ENCODE assay signal across 21 cellular contexts in genomic region chr14:38105106-38105702, GRCh38.
"Had no signal": no experiment of that assay in that cellular context is flagged by ENCODE, and none has a peak within 500 bp of the region (broad histone marks: within the 10 kb centered on the region; RNA-seq: fewer than 3 reads in every experiment).

No MANE protein-coding gene starts in this region.

- H3K4me3 Mint-ChIP-seq: memory B cell, natural killer cell had no signal

- H3K36me3 Mint-ChIP-seq: memory B cell, natural killer cell had no signal

- H3K27me3 Mint-ChIP-seq: memory B cell; stimulated activated naive CD8-positive, alpha-beta T cell treated with anti-CD3 and anti-CD28 coated beads, Interleukin-15, amount 100 ng/mL, for 72 hours had no signal

- H3K4me1 ChIP-seq: pancreas, right lobe of liver, thyroid gland, upper lobe of left lung had no signal

- H3K36me3 ChIP-seq: pancreas, right lobe of liver, thyroid gland, upper lobe of left lung had no signal

- H3K27ac Mint-ChIP-seq: memory B cell, natural killer cell had no signal

- ATAC-seq: left lobe of liver; natural killer cell; pancreas; right lobe of liver; stimulated activated naive CD8-positive, alpha-beta T cell treated with anti-CD3 and anti-CD28 coated beads, Interleukin-15, amount 100 ng/mL, for 72 hours had no signal

- H3K4me3 ChIP-seq: dorsolateral prefrontal cortex, lung, pancreas, right lobe of liver, thyroid gland, upper lobe of left lung had no signal

- H3K9me3 ChIP-seq: pancreas, right lobe of liver, thyroid gland had no signal

- H3K27ac ChIP-seq: dorsolateral prefrontal cortex, epithelial cell of prostate, pancreas, right lobe of liver, thyroid gland, upper lobe of left lung had no signal

- H3K27me3 ChIP-seq: dorsolateral prefrontal cortex, pancreas, right lobe of liver, thyroid gland, upper lobe of left lung had no signal

- DNase-seq: dorsolateral prefrontal cortex; effector CD4-positive, alpha-beta T cell; head of caudate nucleus; kidney; natural killer cell; occipital lobe; pancreas; right lobe of liver; small intestine; stimulated activated CD4-positive, alpha-beta T cell treated with anti-CD3 and anti-CD28 coated beads, Interleukin-12 subunit alpha, Interleukin-12 subunit beta, amount 100 ng/mL, for 4 hours; stimulated activated CD4-positive, alpha-beta T cell treated with anti-CD3 and anti-CD28 coated beads, Interleukin-1b, Interleukin-23, amount 100 ng/mL, for 48 hours; stimulated activated CD4-positive, alpha-beta T cell treated with anti-CD3 and anti-CD28 coated beads, Interleukin-4, amount 100 ng/mL, for 1 hour; stimulated activated CD8-positive, alpha-beta memory T cell treated with anti-CD3 and anti-CD28 coated beads, Interleukin-4, amount 100 ng/mL, for 48 hours; stimulated activated naive CD4-positive, alpha-beta T cell; stimulated activated naive CD8-positive, alpha-beta T cell treated with anti-CD3 and anti-CD28 coated beads, Interleukin-15, amount 100 ng/mL, for 72 hours; thyroid gland; upper lobe of left lung had no signal

- H3K4me1 Mint-ChIP-seq: memory B cell had no signal
